In genomic region chrY:12621446-12622081, GRCh38 we compare ENCODE assay signal across 12 cellular contexts.
DNase-seq lines count a peak whose midpoint lies in the region; ATAC-seq, FAIRE-seq and TF ChIP-seq lines count a peak whose summit lies in the region.
"Had no signal": no experiment of that assay in that cellular context is flagged by ENCODE, and none has a peak within 500 bp of the region (broad histone marks: within the 10 kb centered on the region; RNA-seq: fewer than 3 reads in every experiment).

No MANE protein-coding gene starts in this region.

- WGBS in body of pancreas, 2 donors: 8 to 37% methylated on average over 5 to 10 of the region's 17 CpGs

- FAIRE-seq in D721Med (lab: Jason Lieb, UNC): no peak
- FAIRE-seq: keratinocyte had no signal

- no peaks in the 10 kb centered on the region for H3K27me3 Mint-ChIP-seq in activated T-cell treated with anti-CD3 and anti-CD28 coated beads, Interleukin-2, amount 50 U/mL, for 4 hours (ENCODE audit: low read depth)

- H3K4me3 Mint-ChIP-seq in activated T-cell treated with anti-CD3 and anti-CD28 coated beads, Interleukin-2, amount 50 U/mL, for 4 hours: no peak overlapping the region
- H3K4me3 Mint-ChIP-seq: activated T-cell treated with anti-CD3 and anti-CD28 coated beads, Interleukin-2, amount 50 U/mL, for 72 hours had no signal

- intact Hi-C loops in body of pancreas (cut with DNase I) (no loop called here), lower lobe of right lung (cut with DNase I) (no loop called here)

- H3K9me3 Mint-ChIP-seq in activated T-cell treated with anti-CD3 and anti-CD28 coated beads, Interleukin-2, amount 50 U/mL, for 4 hours: no peaks in the 10 kb centered on the region
- H3K9me3 Mint-ChIP-seq: activated T-cell treated with anti-CD3 and anti-CD28 coated beads, Interleukin-2, amount 50 U/mL, for 72 hours had no signal

- TF ChIP-seq POLR2A in body of pancreas (IDR thresholded peaks at IDR 0.05): no peak

- H3K4me3 ChIP-seq in body of pancreas: no peak overlapping the region
- H3K4me3 ChIP-seq in lower lobe of right lung: no peak overlapping the region
- H3K4me3 ChIP-seq: psoas muscle, SJSA1 had no signal

- H3K4me1 ChIP-seq in body of pancreas: no peaks in the 10 kb centered on the region
- H3K4me1 ChIP-seq in lower lobe of right lung: no peaks in the 10 kb centered on the region
- H3K4me1 ChIP-seq: psoas muscle had no signal

- no peaks in the 10 kb centered on the region for H3K9me3 ChIP-seq in body of pancreas
- H3K9me3 ChIP-seq in lower lobe of right lung: no peaks in the 10 kb centered on the region
- H3K9me3 ChIP-seq: psoas muscle, SJSA1 had no signal

- TF ChIP-seq CTCF in D721Med (IDR thresholded peaks at IDR 0.05; ENCODE audit: insufficient read depth, missing control alignments) (peak; percentile 59), body of pancreas (IDR thresholded peaks at IDR 0.05) (peak in 4 of 7 experiments; percentile 10 to 49 (median 31)), lower lobe of right lung (IDR thresholded peaks at IDR 0.05) (peak; percentile 19)

- no peaks in the 10 kb centered on the region for H3K36me3 Mint-ChIP-seq in activated T-cell treated with anti-CD3 and anti-CD28 coated beads, Interleukin-2, amount 50 U/mL, for 4 hours (ENCODE audit: insufficient read depth)

- ATAC-seq in body of pancreas (no peak), lower lobe of right lung (peak in 1 of 2 donors; percentile 45), HG03521 (IDR thresholded peaks at IDR 0.05; ENCODE audit: unreplicated experiment) (no peak)
- no peak for ATAC-seq in activated T-cell treated with anti-CD3 and anti-CD28 coated beads, Interleukin-2, amount 50 U/mL, for 4 hours
- ATAC-seq: psoas muscle had no signal

- H3K27ac ChIP-seq in body of pancreas (no peak overlapping the region), lower lobe of right lung (no peak overlapping the region)
- H3K27ac ChIP-seq: psoas muscle, SJSA1 had no signal

- H3K27me3 ChIP-seq in body of pancreas (no peaks in the 10 kb centered on the region), lower lobe of right lung (ENCODE audit: low read depth) (no peaks in the 10 kb centered on the region)
- H3K27me3 ChIP-seq: SJSA1 had no signal

- no peak for DNase-seq in D721Med (ENCODE audit: insufficient read length, low spot score)
- DNase-seq in HCEC 1CT: peak; percentile 53
- DNase-seq in body of pancreas: peak in 1 of 4 donors; percentile 12
- no peak for DNase-seq in lower lobe of right lung
- no peak for DNase-seq in activated T-cell treated with anti-CD3 and anti-CD28 coated beads, Interleukin-2, amount 50 U/mL, for 4 hours
- no peak for DNase-seq in islet precursor cell
- DNase-seq: activated T-cell treated with anti-CD3 and anti-CD28 coated beads, Interleukin-2, amount 50 U/mL, for 72 hours; NCI-H1694; psoas muscle had no signal

- H3K4me1 Mint-ChIP-seq in activated T-cell treated with anti-CD3 and anti-CD28 coated beads, Interleukin-2, amount 50 U/mL, for 4 hours (ENCODE audit: low read depth): peaks cover 8% of the 10 kb centered on the region

- H3K36me3 ChIP-seq in body of pancreas (replicated peaks in 1 of 2; ENCODE audit: insufficient read depth in 1 of 2, low read depth in 2 of 2) (no peaks in the 10 kb centered on the region), lower lobe of right lung (no peaks in the 10 kb centered on the region)
- H3K36me3 ChIP-seq: SJSA1 had no signal
